Comparison of ENCODE assay signal across 8 cellular contexts in genomic region chr10:118870467-118871243, GRCh38.
DNase-seq lines count a peak whose midpoint lies in the region; ATAC-seq and TF ChIP-seq lines count a peak whose summit lies in the region.

No MANE protein-coding gene starts in this region.

- TF ChIP-seq CTCF in PC-9 (conservative IDR thresholded peaks at IDR 0.05), result no peak
- TF ChIP-seq CTCF in fibroblast of mammary gland (conservative IDR thresholded peaks at IDR 0.05; ENCODE audit: control insufficient read depth, insufficient read depth, low read depth, low read length), result no peak

- no peaks in the 10 kb centered on the region for H3K9me3 ChIP-seq in PC-9 (ENCODE audit: insufficient read depth, low read depth)

- ATAC-seq in HG02970 (IDR thresholded peaks at IDR 0.05; ENCODE audit: low FRiP score, unreplicated experiment), result no peak
- ATAC-seq in HG03457 (IDR thresholded peaks at IDR 0.05; ENCODE audit: unreplicated experiment), result no peak
- no peak for ATAC-seq in HG02642 (IDR thresholded peaks at IDR 0.05; ENCODE audit: poor library complexity, unreplicated experiment)

- H3F3A ChIP-seq in PC-9 (ENCODE audit: insufficient read depth, low read depth), result peaks cover 19% of the 10 kb centered on the region; the same call in 1 of the 2 replicates

- peaks cover 46% of the 10 kb centered on the region for H3K4me1 ChIP-seq in PC-9 (replicated peaks; ENCODE audit: insufficient read depth)

- POLR2A ChIA-PET in PC-9 (lab: Charles Lee; ENCODE audit: unreplicated experiment), result no interaction called here

- CTCF ChIA-PET in PC-9 (lab: Charles Lee), result interaction anchor here (0.6 kb wide), 1 partner anchor 211 kb away, joined by 3 read pairs; no protein-coding TSS in a partner anchor

- H2AFZ ChIP-seq in PC-9, result peak overlapping the region; percentile 52; the same call in 1 of the 2 replicates

- H3K36me3 ChIP-seq in PC-9 (ENCODE audit: low read depth), result no peaks in the 10 kb centered on the region

- DNase-seq in EL, result peak; percentile 90
- peak; percentile 60 to 82 for DNase-seq in PC-9
- peak; percentile 97 for DNase-seq in fibroblast of mammary gland (ENCODE audit: low read depth)
- peak; percentile 79 for DNase-seq in non-pigmented ciliary epithelial cell (ENCODE audit: low read depth)
- no peak for DNase-seq in NCI-H2107 (lab: John Stamatoyannopoulos, UW)

- H4K20me1 ChIP-seq in PC-9 (ENCODE audit: insufficient read depth), result no peaks in the 10 kb centered on the region

- intact Hi-C loops in PC-9 (cut with micrococcal nuclease; ENCODE audit: unreplicated experiment), result loop anchor here (5.0 kb wide), 2 partner anchors 42 to 132 kb away; no protein-coding TSS in a partner anchor

- no peak overlapping the region for H3K4me3 ChIP-seq in PC-9
- H3K4me3 ChIP-seq in fibroblast of mammary gland (ENCODE audit: control insufficient read depth, low read depth, low read length), result no peak overlapping the region

- H3K79me2 ChIP-seq in PC-9 (ENCODE audit: low read depth), result no peaks in the 10 kb centered on the region

- H3K4me2 ChIP-seq in PC-9, result peak overlapping the region; percentile 66

- peak overlapping the region; percentile 82 for H3K27ac ChIP-seq in PC-9

- H3K9me2 ChIP-seq in PC-9 (ENCODE audit: insufficient read depth), result no peaks in the 10 kb centered on the region

- no TSS peak for BruUV-seq in PC-9 (replicated peaks; lab: Mats Ljungman, UMichigan)

- H3K27me3 ChIP-seq in PC-9 (ENCODE audit: insufficient read depth, low read depth), result no peaks in the 10 kb centered on the region
